Comparison of ENCODE assay signal across 17 cellular contexts in the genomic region with DNA sequence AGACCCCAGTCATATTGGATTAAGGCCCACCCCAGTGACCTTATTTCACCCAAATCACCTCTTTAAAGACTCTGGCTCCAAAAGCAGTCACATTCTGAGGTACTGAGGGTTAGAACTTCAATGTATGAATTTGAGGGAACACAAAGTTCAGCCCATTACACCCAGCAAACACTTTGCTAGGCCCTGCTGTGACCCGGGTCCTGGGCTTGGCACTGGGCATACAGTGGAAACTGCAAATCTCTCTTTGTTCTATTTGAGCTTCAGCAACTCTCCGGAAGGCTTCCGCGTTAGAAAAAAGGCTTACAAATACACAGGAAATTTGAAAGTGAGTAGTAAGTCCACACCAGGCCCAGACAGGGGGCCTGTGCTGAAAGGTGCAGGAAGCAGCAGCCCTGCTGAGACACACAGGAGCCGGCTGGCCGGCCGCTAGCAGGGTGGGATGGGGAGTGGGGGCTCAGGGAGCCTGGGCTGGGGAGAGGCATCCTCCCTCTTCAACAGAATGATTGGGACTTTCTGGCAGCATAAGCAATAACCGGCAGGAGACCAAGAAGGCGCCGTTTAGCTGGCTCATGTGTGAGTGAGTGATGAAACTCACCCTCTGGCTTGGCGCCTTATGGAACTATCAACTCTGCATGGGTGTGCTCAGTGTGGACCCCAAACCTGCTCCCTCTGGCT. TPM values are rescaled to one million over a fixed set of nuclear protein-coding genes. Genes with fewer than 3 reads are reported as not detected.
DNase-seq lines count a peak whose midpoint lies in the region; ATAC-seq, FAIRE-seq and TF ChIP-seq lines count a peak whose summit lies in the region.
"Had no signal": no experiment of that assay in that cellular context is flagged by ENCODE, and none has a peak within 500 bp of the region (broad histone marks: within the 10 kb centered on the region; RNA-seq: fewer than 3 reads in every experiment).

No MANE protein-coding gene starts in this region.

- DNase-seq in left cardiac atrium (peak; percentile 41), right atrium auricular region (ENCODE audit: low spot score) (no peak), keratinocyte (ENCODE audit: low read depth, low spot score) (no peak), suprapubic skin (ENCODE audit: low spot score in 2 of 2) (peak in 1 of 2 donors; percentile 80)
- no peak for DNase-seq in activated CD8-positive, alpha-beta T cell treated with anti-CD3 and anti-CD28 coated beads for 36 hours
- DNase-seq in CD4-positive, alpha-beta memory T cell = no peak
- DNase-seq: activated CD4-positive, alpha-beta T cell treated with anti-CD3 and anti-CD28 coated beads, Interleukin-2, amount 50 U/mL, for 1 hour; activated effector memory CD4-positive, alpha-beta T cell treated with Interleukin-2 at 50 U/mL for 16 hours; brain microvascular endothelial cell; NCI-H187; NCI-H748 treated with DMSO at 0.1 percent for 48 hours; RPMI8226 had no signal

- peak overlapping the region; percentile 10 for H3K27ac Mint-ChIP-seq in activated CD8-positive, alpha-beta T cell treated with anti-CD3 and anti-CD28 coated beads for 36 hours
- H3K27ac Mint-ChIP-seq in CD4-positive, alpha-beta memory T cell = peak overlapping the region in 2 of 7 donors; percentile 44 to 77

- POLR2A ChIA-PET in activated CD8-positive, alpha-beta T cell treated with anti-CD3 and anti-CD28 coated beads for 36 hours (lab: Charles Lee) = no interaction called here
- POLR2A ChIA-PET in CD4-positive, alpha-beta memory T cell (lab: Charles Lee; ENCODE audit: partially characterized antibody) = no interaction called here

- no peaks in the 10 kb centered on the region for H3K9me1 ChIP-seq in keratinocyte (ENCODE audit: control insufficient read depth, extremely low read depth, insufficient read depth, low read length)

- H3K27me3 ChIP-seq in right atrium auricular region (no peaks in the 10 kb centered on the region), keratinocyte (ENCODE audit: control insufficient read depth, extremely low read depth, insufficient read depth, low read length) (no peaks in the 10 kb centered on the region), suprapubic skin (no peaks in the 10 kb centered on the region)
- H3K27me3 ChIP-seq in CD4-positive, alpha-beta memory T cell (ENCODE audit: insufficient read depth, low read length) = no peaks in the 10 kb centered on the region
- H3K27me3 ChIP-seq: brain microvascular endothelial cell had no signal

- WGBS in suprapubic skin = 32% methylated on average over 8 of the region's 11 CpGs

- no peaks in the 10 kb centered on the region for H4K20me1 ChIP-seq in keratinocyte (ENCODE audit: control insufficient read depth, extremely low read depth, insufficient read depth, low read length)

- peaks cover 29% of the 10 kb centered on the region for H3K4me1 Mint-ChIP-seq in activated CD8-positive, alpha-beta T cell treated with anti-CD3 and anti-CD28 coated beads for 36 hours (ENCODE audit: low read depth)
- H3K4me1 Mint-ChIP-seq in CD4-positive, alpha-beta memory T cell = no peaks in the 10 kb centered on the region

- H2AFZ ChIP-seq in keratinocyte (ENCODE audit: control insufficient read depth, low read length) = peak overlapping the region; percentile 70

- no peaks in the 10 kb centered on the region for H3K27me3 Mint-ChIP-seq in activated CD8-positive, alpha-beta T cell treated with anti-CD3 and anti-CD28 coated beads for 36 hours
- no peaks in the 10 kb centered on the region for H3K27me3 Mint-ChIP-seq in CD4-positive, alpha-beta memory T cell

- FAIRE-seq in keratinocyte (lab: Jason Lieb, UNC) = no peak

- no peaks in the 10 kb centered on the region for H3K9me3 Mint-ChIP-seq in activated CD8-positive, alpha-beta T cell treated with anti-CD3 and anti-CD28 coated beads for 36 hours
- no peaks in the 10 kb centered on the region for H3K9me3 Mint-ChIP-seq in CD4-positive, alpha-beta memory T cell

- H3K36me3 Mint-ChIP-seq in activated CD8-positive, alpha-beta T cell treated with anti-CD3 and anti-CD28 coated beads for 36 hours (ENCODE audit: low read depth) = no peaks in the 10 kb centered on the region
- H3K36me3 Mint-ChIP-seq in CD4-positive, alpha-beta memory T cell = no peaks in the 10 kb centered on the region

- H3K9ac ChIP-seq in keratinocyte (ENCODE audit: control insufficient read depth, extremely low read depth, insufficient read depth, low read length) = peak overlapping the region; percentile 18

- no peaks in the 10 kb centered on the region for H3K79me2 ChIP-seq in keratinocyte (ENCODE audit: control insufficient read depth, insufficient read depth, low read length)

- TF ChIP-seq EP300 in suprapubic skin (IDR thresholded peaks at IDR 0.05) = no peak

- H3K9me3 ChIP-seq in right atrium auricular region (no peaks in the 10 kb centered on the region), keratinocyte (ENCODE audit: control insufficient read depth, low read depth, low read length) (no peaks in the 10 kb centered on the region), suprapubic skin (no peaks in the 10 kb centered on the region)
- no peaks in the 10 kb centered on the region for H3K9me3 ChIP-seq in CD4-positive, alpha-beta memory T cell (ENCODE audit: control insufficient read depth in 1 of 2, low read length in 2 of 2)
- H3K9me3 ChIP-seq: prostate gland, thoracic aorta had no signal

- no peak overlapping the region for H3K4me2 ChIP-seq in keratinocyte (ENCODE audit: control insufficient read depth, extremely low read depth, insufficient read depth, low read depth, low read length)

- TF ChIP-seq POLR2A in suprapubic skin (IDR thresholded peaks at IDR 0.05) = no peak

- dilution Hi-C loops in keratinocyte (cut with MboI; ENCODE audit: extremely low pct_ligation_motif_present, low sequenced_read_pairs) = no loop called here

- intact Hi-C loops in left cardiac atrium (cut with DNase I) = loop anchor here in 1 of 2 donors (5.0 to 10.0 kb wide), 2 partner anchors 43 to 180 kb away; no protein-coding TSS in a partner anchor
- intact Hi-C loops in activated CD8-positive, alpha-beta T cell treated with anti-CD3 and anti-CD28 coated beads for 36 hours (cut with micrococcal nuclease) = no loop called here
- intact Hi-C loops in CD4-positive, alpha-beta memory T cell (cut with micrococcal nuclease) = no loop called here

- H3K27ac ChIP-seq in right atrium auricular region = peak overlapping the region in 1 of 2 donors; percentile 0
- H3K27ac ChIP-seq in keratinocyte (ENCODE audit: control insufficient read depth, insufficient read depth, low read length) = peak overlapping the region; percentile 13
- peak overlapping the region; percentile 27 for H3K27ac ChIP-seq in suprapubic skin
- no peak overlapping the region for H3K27ac ChIP-seq in CD4-positive, alpha-beta memory T cell (ENCODE audit: low read depth, low read length)
- H3K27ac ChIP-seq: brain microvascular endothelial cell, HL-60, prostate gland, thoracic aorta had no signal

- H3K4me1 ChIP-seq in right atrium auricular region = peaks cover 0 to 47% of the 10 kb centered on the region in 2 donors
- peaks cover 34% of the 10 kb centered on the region for H3K4me1 ChIP-seq in keratinocyte (ENCODE audit: control insufficient read depth, extremely low read depth, insufficient read depth, low read length)
- H3K4me1 ChIP-seq in suprapubic skin = peaks cover 62% of the 10 kb centered on the region
- no peaks in the 10 kb centered on the region for H3K4me1 ChIP-seq in CD4-positive, alpha-beta memory T cell (ENCODE audit: insufficient read depth, low read length)

- H3K36me3 ChIP-seq in right atrium auricular region (no peaks in the 10 kb centered on the region), keratinocyte (ENCODE audit: control insufficient read depth in 2 of 2, extremely low read depth in 1 of 2, insufficient read depth in 2 of 2, low read length in 2 of 2) (no peaks in the 10 kb centered on the region), suprapubic skin (no peaks in the 10 kb centered on the region)
- H3K36me3 ChIP-seq in CD4-positive, alpha-beta memory T cell (ENCODE audit: insufficient read depth, low read length) = no peaks in the 10 kb centered on the region
- H3K36me3 ChIP-seq: brain microvascular endothelial cell, prostate gland, thoracic aorta had no signal

- no peak overlapping the region for H3K4me3 Mint-ChIP-seq in activated CD8-positive, alpha-beta T cell treated with anti-CD3 and anti-CD28 coated beads for 36 hours
- no peak overlapping the region for H3K4me3 Mint-ChIP-seq in CD4-positive, alpha-beta memory T cell

- H3K4me3 ChIP-seq in right atrium auricular region = no peak overlapping the region
- no peak overlapping the region for H3K4me3 ChIP-seq in keratinocyte (ENCODE audit: control insufficient read depth in 2 of 3, extremely low read depth in 1 of 3, insufficient read depth in 2 of 3, low read depth in 1 of 3, low read length in 3 of 3)
- no peak overlapping the region for H3K4me3 ChIP-seq in suprapubic skin
- H3K4me3 ChIP-seq in CD4-positive, alpha-beta memory T cell (ENCODE audit: low read length in 2 of 2) = no peak overlapping the region
- H3K4me3 ChIP-seq: prostate gland, thoracic aorta had no signal

- no peak for ATAC-seq in left cardiac atrium
- no peak for ATAC-seq in activated CD8-positive, alpha-beta T cell treated with anti-CD3 and anti-CD28 coated beads for 36 hours
- no peak for ATAC-seq in GM21786 (IDR thresholded peaks at IDR 0.05; ENCODE audit: unreplicated experiment)
- ATAC-seq in HG03280 (IDR thresholded peaks at IDR 0.05; ENCODE audit: unreplicated experiment) = no peak

- TF ChIP-seq CTCF in right atrium auricular region (IDR thresholded peaks at IDR 0.05) (no peak), keratinocyte (optimal IDR thresholded peaks at IDR 0.05 in 1 of 3, IDR thresholded peaks at IDR 0.05 in 1 of 3, conservative IDR thresholded peaks at IDR 0.05 in 1 of 3; ENCODE audit: extremely low read depth in 1 of 3, insufficient read depth in 2 of 3, low read length in 3 of 3) (no peak), suprapubic skin (IDR thresholded peaks at IDR 0.05) (no peak)
- TF ChIP-seq CTCF in activated CD8-positive, alpha-beta T cell treated with anti-CD3 and anti-CD28 coated beads for 36 hours (IDR thresholded peaks at IDR 0.05) = no peak

- CTCF ChIA-PET in activated CD8-positive, alpha-beta T cell treated with anti-CD3 and anti-CD28 coated beads for 36 hours (lab: Charles Lee) = no interaction called here
- CTCF ChIA-PET in CD4-positive, alpha-beta memory T cell (lab: Charles Lee; ENCODE audit: partially characterized antibody) = interaction anchor here (1.1 kb wide), 1 partner anchor 23 kb away, joined by 3 read pairs; no protein-coding TSS in a partner anchor

RNA-seq across cellular contexts. Expression of a gene that starts 13.0 kb away (rescaled TPM):
- total RNA-seq in left cardiac atrium (under 1 TPM; 0.50 to 0.68 TPM), right atrium auricular region (under 1 TPM; 0.52 to 0.59 TPM), suprapubic skin (under 1 TPM in 2 of 4 donors, not detected in 2; 0.26 to 0.96 TPM)
- total RNA-seq in activated CD8-positive, alpha-beta T cell treated with anti-CD3 and anti-CD28 coated beads for 36 hours = 1 to 10 TPM; 1.0 to 1.2 TPM
- not detected in 3 replicates for polyA plus RNA-seq in keratinocyte
- not detected for polyA plus RNA-seq in keratinocyte (2011; ENCODE audit: low read depth)
- not detected in 2 replicates for polyA plus RNA-seq in keratinocyte (2011; cell fraction: cytosol; rRNA removed)
- not detected in 2 replicates for polyA plus RNA-seq in keratinocyte (2011; cell fraction: nucleus; rRNA removed)
- polyA plus RNA-seq in keratinocyte (2012; ENCODE audit: low replicate concordance) = not detected in 2 replicates
- not detected in 3 replicates for polyA minus RNA-seq in keratinocyte
- polyA minus RNA-seq in keratinocyte (2011; cell fraction: cytosol; rRNA and poly(A)+ RNA removed) = not detected
- not detected in 2 replicates for polyA minus RNA-seq in keratinocyte (2011; cell fraction: nucleus; rRNA and poly(A)+ RNA removed)
- under 1 TPM in 1 of 2 experiments, not detected in 1; 0.41 TPM for total RNA-seq in CD4-positive, alpha-beta memory T cell
- 1 to 10 TPM in 1 of 2 donors, under 1 TPM in 1; 0.25 to 2.4 TPM for polyA plus RNA-seq in CD4-positive, alpha-beta memory T cell
- total RNA-seq: thoracic aorta had no signal
